Comparison of ENCODE assay signal across 1 cellular context in the genomic region with DNA sequence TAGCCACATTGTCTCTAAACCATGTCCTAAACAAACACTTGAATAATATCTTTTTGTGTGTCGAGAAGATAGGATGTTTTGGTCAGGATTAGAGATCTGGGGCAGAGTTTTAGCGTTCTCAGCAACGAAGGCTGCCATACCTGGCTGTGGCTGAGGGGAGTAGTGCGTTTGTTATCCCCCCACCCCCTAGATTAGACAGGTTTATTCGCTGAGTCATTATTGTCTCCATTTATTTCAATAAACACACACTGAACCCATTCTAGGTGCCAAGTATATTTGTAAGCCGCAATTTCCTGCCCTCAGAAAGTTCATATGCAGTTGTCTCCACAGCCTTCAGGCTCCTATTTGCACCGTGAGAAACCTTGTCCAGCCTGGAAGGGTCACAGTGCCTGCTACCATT.
TF ChIP-seq lines count a peak whose summit lies in the region.

No MANE protein-coding gene starts in this region.

TF ChIP-seq in GM23338, 12 proteins besides CTCF, POLR2A, EP300 and RAD21 (continued from another document):
- TF ChIP-seq CREB1 (CRISPR knock-in tag; IDR thresholded peaks at IDR 0.05; ENCODE audit: low read depth) = no peak
- TF ChIP-seq JUNB (IDR thresholded peaks at IDR 0.05; ENCODE audit: unreplicated experiment) = no peak
- no peak for TF ChIP-seq STAT1 (IDR thresholded peaks at IDR 0.05; ENCODE audit: unreplicated experiment)
- TF ChIP-seq EZH2phosphoT487 (IDR thresholded peaks at IDR 0.05; ENCODE audit: unreplicated experiment) = no peak
- no peak for TF ChIP-seq ZNF114 (CRISPR knock-in tag; IDR thresholded peaks at IDR 0.05)
- TF ChIP-seq NANOG (IDR thresholded peaks at IDR 0.05; ENCODE audit: borderline replicate concordance) = no peak
- TF ChIP-seq ZNF331 (CRISPR knock-in tag; IDR thresholded peaks at IDR 0.05; ENCODE audit: low read depth) = no peak
- TF ChIP-seq EZH2 (IDR thresholded peaks at IDR 0.05; ENCODE audit: low read depth, unreplicated experiment) = no peak
- TF ChIP-seq, protein P1, sequence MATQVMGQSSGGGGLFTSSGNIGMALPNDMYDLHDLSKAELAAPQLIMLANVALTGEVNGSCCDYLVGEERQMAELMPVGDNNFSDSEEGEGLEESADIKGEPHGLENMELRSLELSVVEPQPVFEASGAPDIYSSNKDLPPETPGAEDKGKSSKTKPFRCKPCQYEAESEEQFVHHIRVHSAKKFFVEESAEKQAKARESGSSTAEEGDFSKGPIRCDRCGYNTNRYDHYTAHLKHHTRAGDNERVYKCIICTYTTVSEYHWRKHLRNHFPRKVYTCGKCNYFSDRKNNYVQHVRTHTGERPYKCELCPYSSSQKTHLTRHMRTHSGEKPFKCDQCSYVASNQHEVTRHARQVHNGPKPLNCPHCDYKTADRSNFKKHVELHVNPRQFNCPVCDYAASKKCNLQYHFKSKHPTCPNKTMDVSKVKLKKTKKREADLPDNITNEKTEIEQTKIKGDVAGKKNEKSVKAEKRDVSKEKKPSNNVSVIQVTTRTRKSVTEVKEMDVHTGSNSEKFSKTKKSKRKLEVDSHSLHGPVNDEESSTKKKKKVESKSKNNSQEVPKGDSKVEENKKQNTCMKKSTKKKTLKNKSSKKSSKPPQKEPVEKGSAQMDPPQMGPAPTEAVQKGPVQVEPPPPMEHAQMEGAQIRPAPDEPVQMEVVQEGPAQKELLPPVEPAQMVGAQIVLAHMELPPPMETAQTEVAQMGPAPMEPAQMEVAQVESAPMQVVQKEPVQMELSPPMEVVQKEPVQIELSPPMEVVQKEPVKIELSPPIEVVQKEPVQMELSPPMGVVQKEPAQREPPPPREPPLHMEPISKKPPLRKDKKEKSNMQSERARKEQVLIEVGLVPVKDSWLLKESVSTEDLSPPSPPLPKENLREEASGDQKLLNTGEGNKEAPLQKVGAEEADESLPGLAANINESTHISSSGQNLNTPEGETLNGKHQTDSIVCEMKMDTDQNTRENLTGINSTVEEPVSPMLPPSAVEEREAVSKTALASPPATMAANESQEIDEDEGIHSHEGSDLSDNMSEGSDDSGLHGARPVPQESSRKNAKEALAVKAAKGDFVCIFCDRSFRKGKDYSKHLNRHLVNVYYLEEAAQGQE (IDR thresholded peaks at IDR 0.05; ENCODE audit: unreplicated experiment) = no peak
